ENCODE assay signal across 15 cellular contexts in the genomic region with DNA sequence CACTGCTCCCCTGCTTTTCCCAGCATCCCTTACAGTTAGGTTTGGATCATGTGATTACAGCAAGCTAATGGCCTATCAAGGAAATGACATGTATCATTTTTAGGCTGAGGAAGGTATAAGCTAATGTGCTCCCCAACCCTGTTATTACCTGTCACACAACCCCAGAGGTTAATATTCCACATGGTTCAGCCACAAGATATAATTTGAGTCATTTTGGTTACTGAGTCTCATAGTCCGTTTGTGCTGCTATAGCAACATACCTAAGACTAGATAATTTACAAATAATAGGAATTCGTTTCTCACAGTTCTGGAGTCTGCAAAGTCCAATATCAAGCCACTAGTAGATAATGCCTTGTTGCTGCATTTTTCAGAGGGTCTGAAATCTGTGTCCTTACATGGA. TPM values are rescaled to one million over a fixed set of nuclear protein-coding genes. Genes with fewer than 3 reads are reported as not detected.
A peak's percentile ranks its signal among the peaks of the same experiment; 100 is the strongest.
DNase-seq lines count a peak whose midpoint lies in the region; ATAC-seq and TF ChIP-seq lines count a peak whose summit lies in the region.
"Had no signal": no experiment of that assay in that cellular context is flagged by ENCODE, and none has a peak within 500 bp of the region (broad histone marks: within the 10 kb centered on the region; RNA-seq: fewer than 3 reads in every experiment).

No MANE protein-coding gene starts in this region.

- H3K4me1 ChIP-seq in PC-9 (replicated peaks; ENCODE audit: insufficient read depth), result no peaks in the 10 kb centered on the region
- H3K4me1 ChIP-seq: tibial artery had no signal

- intact Hi-C loops in PC-9 (cut with micrococcal nuclease; ENCODE audit: unreplicated experiment), result no loop called here

- no peak overlapping the region for H3K27ac ChIP-seq in PC-9
- H3K27ac ChIP-seq: tibial artery had no signal

- H4K20me1 ChIP-seq in PC-9 (ENCODE audit: insufficient read depth), result no peaks in the 10 kb centered on the region

- BruUV-seq in PC-9 (replicated peaks; lab: Mats Ljungman, UMichigan), result no TSS peak

- H3K79me2 ChIP-seq in PC-9 (ENCODE audit: low read depth), result no peaks in the 10 kb centered on the region

- no peaks in the 10 kb centered on the region for H3K9me3 ChIP-seq in PC-9 (ENCODE audit: insufficient read depth, low read depth)
- H3K9me3 ChIP-seq: tibial artery had no signal

- peak; percentile 85 for ATAC-seq in GM18511 (IDR thresholded peaks at IDR 0.05; ENCODE audit: unreplicated experiment)
- peak; percentile 95 for ATAC-seq in GM19463 (IDR thresholded peaks at IDR 0.05; ENCODE audit: unreplicated experiment)
- ATAC-seq in HG02981 (IDR thresholded peaks at IDR 0.05; ENCODE audit: unreplicated experiment), result peak; percentile 93
- no peak for ATAC-seq in HG03280 (IDR thresholded peaks at IDR 0.05; ENCODE audit: unreplicated experiment)
- ATAC-seq in HG03442 (IDR thresholded peaks at IDR 0.05; ENCODE audit: unreplicated experiment), result no peak
- ATAC-seq: effector memory CD8-positive, alpha-beta T cell; left colon had no signal

- H3K4me3 ChIP-seq in PC-9, result no peak overlapping the region
- H3K4me3 ChIP-seq: cardiac muscle cell, tibial artery had no signal

- H3K9me2 ChIP-seq in PC-9 (ENCODE audit: insufficient read depth), result no peaks in the 10 kb centered on the region

- DNase-seq in NCI-H2227 treated with DMSO at 0.1 percent for 48 hours (lab: John Stamatoyannopoulos, UW) (peak; percentile 83), PC-9 (no peak), NCI-H187 (lab: John Stamatoyannopoulos, UW) (no peak)
- DNase-seq: effector memory CD8-positive, alpha-beta T cell; left colon; NCI-H2081 treated with DMSO at 0.1 percent for 48 hours; nucleus accumbens; stimulated activated CD4-positive, alpha-beta T cell treated with anti-CD3 and anti-CD28 coated beads, Interleukin-4, amount 100 ng/mL, for 24 hours; tibial artery had no signal

- no peaks in the 10 kb centered on the region for H3K27me3 ChIP-seq in PC-9 (ENCODE audit: insufficient read depth, low read depth)
- H3K27me3 ChIP-seq: cardiac muscle cell, tibial artery had no signal

- POLR2A ChIA-PET in PC-9 (lab: Charles Lee; ENCODE audit: unreplicated experiment), result no interaction called here

- no peak for TF ChIP-seq CTCF in PC-9 (conservative IDR thresholded peaks at IDR 0.05)

- no peak overlapping the region for H3K4me2 ChIP-seq in PC-9

- no peak overlapping the region for H2AFZ ChIP-seq in PC-9

- no peaks in the 10 kb centered on the region for H3K36me3 ChIP-seq in PC-9 (ENCODE audit: low read depth)
- H3K36me3 ChIP-seq: cardiac muscle cell, tibial artery had no signal

- CTCF ChIA-PET in PC-9 (lab: Charles Lee), result no interaction called here

- H3F3A ChIP-seq in PC-9 (ENCODE audit: insufficient read depth, low read depth), result no peaks in the 10 kb centered on the region

RNA-seq across cellular contexts. Expression of a gene that starts 29.1 kb away (rescaled TPM):
- total RNA-seq in PC-9 (2021), result 52.9 and 74.6 TPM in 2 replicates

Comparison
In these comparisons a context has a peak if more than half of its experiments do, and no peak if none do; other contexts are left out.
1. ATAC-seq: peak in GM18511 (single experiment), GM19463 (single experiment) and HG02981 (single experiment); none in HG03280 (single experiment) and HG03442 (single experiment).